ENCODE assay signal across 8 cellular contexts in the genomic region with DNA sequence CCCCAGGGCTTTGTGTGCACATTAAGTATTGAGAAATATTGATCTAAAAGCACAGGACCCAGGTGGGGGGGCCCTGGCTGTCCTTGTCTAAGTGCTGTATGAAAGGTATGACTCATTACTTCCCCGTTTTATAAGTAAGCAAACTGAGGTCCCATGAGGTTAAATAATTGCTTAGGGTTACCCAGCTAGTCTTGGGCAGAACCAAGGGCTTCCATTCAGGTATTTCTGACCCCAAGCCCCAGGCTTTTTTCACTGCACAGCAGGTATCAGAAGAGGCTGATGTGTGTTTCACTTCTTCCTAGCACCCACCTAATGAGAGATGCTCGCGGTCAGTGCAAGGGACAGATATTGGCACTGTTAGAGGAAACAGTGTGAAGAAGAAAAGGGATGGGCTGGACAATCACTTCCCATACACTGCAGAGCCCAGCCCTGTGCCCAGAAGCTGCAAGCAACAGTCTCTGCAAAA. TPM values are rescaled to one million over a fixed set of nuclear protein-coding genes. Genes with fewer than 3 reads are reported as not detected.
DNase-seq lines count a peak whose midpoint lies in the region; ATAC-seq and TF ChIP-seq lines count a peak whose summit lies in the region.

No MANE protein-coding gene starts in this region.

- no peak overlapping the region for H3K9ac ChIP-seq in GM23248
- no peak overlapping the region for H3K9ac ChIP-seq in PC-3 (ENCODE audit: low read length)

- no peak overlapping the region for H3K4me2 ChIP-seq in GM23248 (ENCODE audit: unreplicated experiment)
- peak overlapping the region; percentile 31; the same call in 1 of the 2 replicates for H3K4me2 ChIP-seq in PC-3 (ENCODE audit: low read length)

- WGBS in GM23248 (ENCODE audit: low coverage in 1 of 2, low lambda C conversion rate in 2 of 2, missing lambda C conversion rate in 2 of 2), 2 experiments: 24 to 40% methylated on average over 3 of the region's 3 CpGs
- 16 to 34% (median 28%) methylated on average over 3 of the region's 3 CpGs for WGBS in spleen, 5 donors

- TF ChIP-seq POLR2A in spleen (IDR thresholded peaks at IDR 0.05): no peak

- H2AFZ ChIP-seq in GM23248 (no peak overlapping the region), PC-3 (ENCODE audit: low read length) (no peak overlapping the region)

- H3K27me3 ChIP-seq in GM23248 (replicated peaks; ENCODE audit: insufficient read depth) (no peaks in the 10 kb centered on the region), PC-3 (ENCODE audit: low read length) (0 out of 2 replicates have a peak, but pooled peaks cover 7% of the 10 kb centered on the region), spleen (replicated peaks in 1 of 7) (no peaks in the 10 kb centered on the region)

- H3K36me3 ChIP-seq in GM23248 (ENCODE audit: low read depth) (peaks cover 29% of the 10 kb centered on the region; the same call in 1 of the 2 replicates), PC-3 (ENCODE audit: low read depth, low read length) (no peaks in the 10 kb centered on the region), spleen (peaks cover 0 to 70% (median 0%) of the 10 kb centered on the region in 6 donors)

- intact Hi-C loops in PC-3 (cut with micrococcal nuclease): no loop called here
- intact Hi-C loops in spleen (cut with DNase I; ENCODE audit: low total_unique reads): no loop called here

- no peak overlapping the region for H3K4me3 ChIP-seq in GM23248
- no peak overlapping the region for H3K4me3 ChIP-seq in PC-3 (ENCODE audit: low read length)
- H3K4me3 ChIP-seq in spleen: peak overlapping the region in 3 of 8 donors; percentile 3 to 58 (median 17)

- H3K79me2 ChIP-seq in GM23248 (ENCODE audit: insufficient read depth): no peaks in the 10 kb centered on the region
- H3K79me2 ChIP-seq in PC-3 (ENCODE audit: low read length): no peaks in the 10 kb centered on the region

- H3K4me1 ChIP-seq in GM23248 (ENCODE audit: insufficient read depth): peaks cover 2% of the 10 kb centered on the region; the same call in 1 of the 2 replicates
- H3K4me1 ChIP-seq in PC-3 (ENCODE audit: insufficient read depth, low read length): peaks cover 34% of the 10 kb centered on the region
- H3K4me1 ChIP-seq in spleen: peaks cover 17 to 85% (median 70%) of the 10 kb centered on the region in 6 donors

- no peaks in the 10 kb centered on the region for H3K9me2 ChIP-seq in GM23248 (ENCODE audit: insufficient read depth)
- no peaks in the 10 kb centered on the region for H3K9me2 ChIP-seq in PC-3 (replicated peaks; ENCODE audit: low read length)

- H3K9me3 ChIP-seq in GM23248 (ENCODE audit: low read depth): no peaks in the 10 kb centered on the region
- no peaks in the 10 kb centered on the region for H3K9me3 ChIP-seq in PC-3 (ENCODE audit: low read length)
- H3K9me3 ChIP-seq in spleen: peaks cover 0 to 7% (median 0%) of the 10 kb centered on the region in 8 donors

- no peak for ATAC-seq in PC-3

- CTCF ChIA-PET in GM10248 (lab: Yijun Ruan, JAX): interaction anchor here (0.6 to 1.0 kb wide), 2 partner anchors 13 to 222 kb away, joined by 3 read pairs; no protein-coding TSS in a partner anchor
- CTCF ChIA-PET in PC-3 (lab: Charles Lee): no interaction called here
- CTCF ChIA-PET in HEK293T (lab: Yijun Ruan, JAX): no interaction called here

- TF ChIP-seq CTCF in GM10248 (IDR thresholded peaks at IDR 0.05; ENCODE audit: control extremely low read depth, extremely low read depth, low read depth, missing control alignments) (no peak), PC-3 (conservative IDR thresholded peaks at IDR 0.05; ENCODE audit: low read depth, low read length) (no peak), spleen (IDR thresholded peaks at IDR 0.05 in 8 of 11, conservative IDR thresholded peaks at IDR 0.05 in 3 of 11) (no peak)

- in situ Hi-C loops in GM23248 (cut with MboI): no loop called here

- DNase-seq in GM10248 (ENCODE audit: extremely low spot score): peak; percentile 57
- DNase-seq in GM23248: peak; percentile 22
- DNase-seq in PC-3: peak; percentile 20
- peak; percentile 14 for DNase-seq in dermis blood vessel endothelial cell
- DNase-seq in spleen: no peak
- DNase-seq in NCI-H226: no peak
- no peak for DNase-seq in NCI-H2029 (lab: John Stamatoyannopoulos, UW)
- no peak for DNase-seq in HEK293T (ENCODE audit: extremely low spot score)

- H3K27ac ChIP-seq in GM23248: no peak overlapping the region
- peak overlapping the region; percentile 59 for H3K27ac ChIP-seq in PC-3 (ENCODE audit: low read length)
- H3K27ac ChIP-seq in spleen: peak overlapping the region; percentile 57 to 87 (median 74)

- H4K20me1 ChIP-seq in GM23248 (ENCODE audit: insufficient read depth) (no peaks in the 10 kb centered on the region), PC-3 (ENCODE audit: low read length) (no peaks in the 10 kb centered on the region)

- H3F3A ChIP-seq in GM23248 (ENCODE audit: insufficient read depth) (no peaks in the 10 kb centered on the region), PC-3 (ENCODE audit: low read length, unreplicated experiment) (no peaks in the 10 kb centered on the region)

- no TSS peak for BruUV-seq in PC-3 (replicated peaks; lab: Mats Ljungman, UMichigan)

- POLR2A ChIA-PET in GM10248 (lab: Yijun Ruan, JAX): no interaction called here
- POLR2A ChIA-PET in PC-3 (lab: Charles Lee; ENCODE audit: unreplicated experiment): no interaction called here
- POLR2A ChIA-PET in HEK293T (lab: Yijun Ruan, JAX): no interaction called here

TF ChIP-seq in HEK293T, 16 proteins besides CTCF, POLR2A, EP300 and RAD21:
- no peak for TF ChIP-seq NFRKB (IDR thresholded peaks at IDR 0.05)
- TF ChIP-seq LEF1 (IDR thresholded peaks at IDR 0.05; ENCODE audit: borderline replicate concordance): no peak
- TF ChIP-seq HDGF (IDR thresholded peaks at IDR 0.05; ENCODE audit: borderline replicate concordance): no peak
- TF ChIP-seq TARDBP (IDR thresholded peaks at IDR 0.05): no peak
- TF ChIP-seq CTBP1 (IDR thresholded peaks at IDR 0.05; ENCODE audit: borderline replicate concordance): no peak
- no peak for TF ChIP-seq FOXM1 (IDR thresholded peaks at IDR 0.05; ENCODE audit: borderline replicate concordance)
- no peak for TF ChIP-seq ARNT (IDR thresholded peaks at IDR 0.05)
- TF ChIP-seq, protein P1, sequence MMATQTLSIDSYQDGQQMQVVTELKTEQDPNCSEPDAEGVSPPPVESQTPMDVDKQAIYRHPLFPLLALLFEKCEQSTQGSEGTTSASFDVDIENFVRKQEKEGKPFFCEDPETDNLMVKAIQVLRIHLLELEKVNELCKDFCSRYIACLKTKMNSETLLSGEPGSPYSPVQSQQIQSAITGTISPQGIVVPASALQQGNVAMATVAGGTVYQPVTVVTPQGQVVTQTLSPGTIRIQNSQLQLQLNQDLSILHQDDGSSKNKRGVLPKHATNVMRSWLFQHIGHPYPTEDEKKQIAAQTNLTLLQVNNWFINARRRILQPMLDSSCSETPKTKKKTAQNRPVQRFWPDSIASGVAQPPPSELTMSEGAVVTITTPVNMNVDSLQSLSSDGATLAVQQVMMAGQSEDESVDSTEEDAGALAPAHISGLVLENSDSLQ (IDR thresholded peaks at IDR 0.05): no peak
- TF ChIP-seq FOXA1 (IDR thresholded peaks at IDR 0.05): no peak
- no peak for TF ChIP-seq FOXK2 (IDR thresholded peaks at IDR 0.05)
- no peak for TF ChIP-seq ELF4 (IDR thresholded peaks at IDR 0.05)

RNA-seq across cellular contexts. Expression of gene TC2N, which starts 4.7 kb away (rescaled TPM):
- total RNA-seq in GM23248 (2014; rRNA removed; shearing (Covaris generic)): under 0.01 and 0.65 TPM in 2 replicates
- polyA plus RNA-seq in GM23248 (2016; fragmentation: Nextera tagmentation; extraction: Ambion mirVana) (0.34 and 0.77 TPM in 2 replicates), spleen (1 to 10 TPM; 5.3 to 7.0 (median 5.6) TPM)
- total RNA-seq in PC-3 (2014; rRNA removed) (3.7 and 6.2 TPM in 2 replicates), dermis blood vessel endothelial cell (16.8 and 24.2 TPM in 2 replicates), spleen (10 to 100 TPM; 33.6 to 50.7 (median 41.6) TPM)

Comparison
In these comparisons a context has a peak if more than half of its experiments do, and no peak if none do; other contexts are left out.
1. DNase-seq: peak in GM10248 (single experiment), GM23248 (single experiment), PC-3 (single experiment) and dermis blood vessel endothelial cell (single experiment); none in spleen (single experiment), NCI-H226 (single experiment), NCI-H2029 (single experiment) and HEK293T (single experiment).